Comparison of ENCODE assay signal across 9 cellular contexts in the genomic region with DNA sequence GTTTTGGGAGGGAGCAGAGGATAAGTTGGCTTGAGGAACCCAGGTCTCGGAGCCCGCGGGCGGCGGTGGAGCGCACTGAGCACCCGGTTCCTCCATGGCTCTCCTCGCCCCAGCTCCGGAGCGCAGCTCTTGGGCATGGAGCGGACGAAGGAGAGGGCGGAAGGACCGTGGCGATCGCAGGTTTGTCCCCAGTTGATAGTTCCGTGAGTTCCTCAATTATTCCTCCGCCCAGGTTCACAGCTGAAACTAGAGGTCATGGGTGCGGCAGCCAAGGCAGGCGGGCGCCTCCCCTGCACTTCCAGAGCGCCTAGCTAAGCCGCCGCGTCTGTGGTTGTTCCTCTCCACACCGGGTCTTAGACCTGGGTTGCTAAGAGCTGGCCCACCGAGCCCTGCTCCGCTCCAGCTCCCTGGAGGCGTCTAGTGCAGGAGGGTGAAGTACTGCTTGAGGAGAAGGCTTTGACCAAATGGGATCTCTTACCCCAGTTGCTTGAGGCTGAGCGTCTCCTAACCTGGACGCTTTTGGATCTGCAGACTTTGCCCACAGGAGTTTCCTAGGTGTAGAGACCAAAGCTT.
DNase-seq lines count a peak whose midpoint lies in the region; ATAC-seq lines count a peak whose summit lies in the region.
"Had no signal": no experiment of that assay in that cellular context is flagged by ENCODE, and none has a peak within 500 bp of the region (broad histone marks: within the 10 kb centered on the region; RNA-seq: fewer than 3 reads in every experiment).

A gene with protein sequence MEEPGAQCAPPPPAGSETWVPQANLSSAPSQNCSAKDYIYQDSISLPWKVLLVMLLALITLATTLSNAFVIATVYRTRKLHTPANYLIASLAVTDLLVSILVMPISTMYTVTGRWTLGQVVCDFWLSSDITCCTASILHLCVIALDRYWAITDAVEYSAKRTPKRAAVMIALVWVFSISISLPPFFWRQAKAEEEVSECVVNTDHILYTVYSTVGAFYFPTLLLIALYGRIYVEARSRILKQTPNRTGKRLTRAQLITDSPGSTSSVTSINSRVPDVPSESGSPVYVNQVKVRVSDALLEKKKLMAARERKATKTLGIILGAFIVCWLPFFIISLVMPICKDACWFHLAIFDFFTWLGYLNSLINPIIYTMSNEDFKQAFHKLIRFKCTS (minus strand): TSS at position 184 of the 573 bp plus-strand sequence. CDS start 88 bp downstream, at position 96.

- no peak within 1 kb of the TSS for H3K27ac Mint-ChIP-seq in stimulated activated naive CD8-positive, alpha-beta T cell treated with anti-CD3 and anti-CD28 coated beads, Interleukin-15, Interleukin-2, amounts not matched to agents 100 ng/mL and 50 ng/mL, for 24 hours

- peaks cover 25% of the 10 kb centered on the region for H3K4me1 Mint-ChIP-seq in stimulated activated naive CD8-positive, alpha-beta T cell treated with anti-CD3 and anti-CD28 coated beads, Interleukin-15, Interleukin-2, amounts not matched to agents 100 ng/mL and 50 ng/mL, for 24 hours (ENCODE audit: low read depth)

- peak within 1 kb of the TSS; percentile 47 for H3K4me3 Mint-ChIP-seq in stimulated activated naive CD8-positive, alpha-beta T cell treated with anti-CD3 and anti-CD28 coated beads, Interleukin-15, Interleukin-2, amounts not matched to agents 100 ng/mL and 50 ng/mL, for 24 hours

- no peak for DNase-seq in stimulated activated naive CD8-positive, alpha-beta T cell treated with anti-CD3 and anti-CD28 coated beads, Interleukin-15, Interleukin-2, amounts not matched to agents 100 U/mL and 50 U/mL, for 24 hours
- DNase-seq in ecto neural progenitor cell (ENCODE audit: low spot score) (peak; percentile 68), germinal center (ENCODE audit: low spot score) (no peak)
- DNase-seq in activated CD8-positive, alpha-beta memory T cell treated with anti-CD3 and anti-CD28 coated beads for 24 hours = no peak
- DNase-seq: DND-41 had no signal

- H3K4me3 ChIP-seq in mucosa of stomach (ENCODE audit: low read length) = peak within 1 kb of the TSS; percentile 34

- peaks cover 4% of the 10 kb centered on the region for H3K36me3 Mint-ChIP-seq in stimulated activated naive CD8-positive, alpha-beta T cell treated with anti-CD3 and anti-CD28 coated beads, Interleukin-15, Interleukin-2, amounts not matched to agents 100 ng/mL and 50 ng/mL, for 24 hours (ENCODE audit: low read depth)

- H3K27me3 ChIP-seq in mucosa of stomach (ENCODE audit: control insufficient read depth, insufficient read depth, low read length) = peaks cover 21% of the 10 kb centered on the region

- H3K36me3 ChIP-seq in mucosa of stomach (ENCODE audit: control insufficient read depth, insufficient read depth, low read length) = no peaks in the 10 kb centered on the region

- peaks cover 11% of the 10 kb centered on the region for H3K4me1 ChIP-seq in mucosa of stomach (ENCODE audit: control insufficient read depth, insufficient read depth, low read length)

- H3K9me3 ChIP-seq in mucosa of stomach (ENCODE audit: control insufficient read depth, low read length) = no peaks in the 10 kb centered on the region

- H3K9ac ChIP-seq in mucosa of stomach (ENCODE audit: low read length) = peak within 1 kb of the TSS; percentile 65

- peaks cover 4% of the 10 kb centered on the region for H3K9me3 Mint-ChIP-seq in stimulated activated naive CD8-positive, alpha-beta T cell treated with anti-CD3 and anti-CD28 coated beads, Interleukin-15, Interleukin-2, amounts not matched to agents 100 ng/mL and 50 ng/mL, for 24 hours

- H3K27me3 Mint-ChIP-seq in stimulated activated naive CD8-positive, alpha-beta T cell treated with anti-CD3 and anti-CD28 coated beads, Interleukin-15, Interleukin-2, amounts not matched to agents 100 ng/mL and 50 ng/mL, for 24 hours = peaks cover 69% of the 10 kb centered on the region

- no peak for ATAC-seq in stimulated activated naive CD8-positive, alpha-beta T cell treated with anti-CD3 and anti-CD28 coated beads, Interleukin-15, Interleukin-2, amounts not matched to agents 100 U/mL and 50 U/mL, for 24 hours
- ATAC-seq in GM21390 (IDR thresholded peaks at IDR 0.05; ENCODE audit: unreplicated experiment) = no peak
- ATAC-seq in GM19467 (IDR thresholded peaks at IDR 0.05; ENCODE audit: unreplicated experiment) = no peak
